ENCODE assay signal across 20 cellular contexts in genomic region chr13:73683746-73684145, GRCh38.
"Had no signal": no experiment of that assay in that cellular context is flagged by ENCODE, and none has a peak within 500 bp of the region (broad histone marks: within the 10 kb centered on the region; RNA-seq: fewer than 3 reads in every experiment).

No MANE protein-coding gene starts in this region.

- H3K4me3 ChIP-seq: cardiac muscle cell, lung, ovary, psoas muscle, skin epidermis, upper lobe of left lung had no signal

- H3K4me1 Mint-ChIP-seq: activated CD4-positive, alpha-beta memory T cell treated with anti-CD3 and anti-CD28 coated beads, Interleukin-2, amount 10 ng/mL, durations not matched to agents 7 days and 5 days had no signal

- H3K9me3 ChIP-seq: ovary, psoas muscle, upper lobe of left lung had no signal

- ATAC-seq: effector memory CD8-positive, alpha-beta T cell; left lobe of liver; psoas muscle; right cardiac atrium; stimulated activated naive CD8-positive, alpha-beta T cell treated with anti-CD3 and anti-CD28 coated beads, Interleukin-15, Interleukin-2, amounts not matched to agents 100 U/mL and 50 U/mL, for 24 hours had no signal

- H3K27ac ChIP-seq: cardiac muscle cell, ovary, psoas muscle, upper lobe of left lung had no signal

- H3K9me3 Mint-ChIP-seq: activated CD4-positive, alpha-beta memory T cell treated with anti-CD3 and anti-CD28 coated beads, Interleukin-2, amount 10 ng/mL, durations not matched to agents 7 days and 5 days; activated T-cell treated with anti-CD3 and anti-CD28 coated beads, Interleukin-2, amount 50 U/mL, for 24 hours; dendritic cell treated with granulocyte-macrophage colony-stimulating factor and Interleukin-4, amounts not matched to agents 40 ng/mL and 50 ng/mL, for 4 days; effector memory CD8-positive, alpha-beta T cell had no signal

- H3K36me3 ChIP-seq: cardiac muscle cell, ovary, upper lobe of left lung had no signal

- H3K27me3 ChIP-seq: cardiac muscle cell, ovary, upper lobe of left lung had no signal

- H3K27ac Mint-ChIP-seq: activated CD4-positive, alpha-beta memory T cell treated with anti-CD3 and anti-CD28 coated beads, Interleukin-2, amount 10 ng/mL, durations not matched to agents 7 days and 5 days; activated T-cell treated with anti-CD3 and anti-CD28 coated beads, Interleukin-2, amount 50 U/mL, for 24 hours; dendritic cell treated with granulocyte-macrophage colony-stimulating factor and Interleukin-4, amounts not matched to agents 40 ng/mL and 50 ng/mL, for 4 days had no signal

- H3K4me3 Mint-ChIP-seq: activated CD4-positive, alpha-beta memory T cell treated with anti-CD3 and anti-CD28 coated beads, Interleukin-2, amount 10 ng/mL, durations not matched to agents 7 days and 5 days; activated T-cell treated with anti-CD3 and anti-CD28 coated beads, Interleukin-2, amount 50 U/mL, for 24 hours; dendritic cell treated with granulocyte-macrophage colony-stimulating factor and Interleukin-4, amounts not matched to agents 40 ng/mL and 50 ng/mL, for 4 days; effector memory CD8-positive, alpha-beta T cell had no signal

- H3K27me3 Mint-ChIP-seq: activated CD4-positive, alpha-beta memory T cell treated with anti-CD3 and anti-CD28 coated beads, Interleukin-2, amount 10 ng/mL, durations not matched to agents 7 days and 5 days; activated T-cell treated with anti-CD3 and anti-CD28 coated beads, Interleukin-2, amount 50 U/mL, for 24 hours; dendritic cell treated with granulocyte-macrophage colony-stimulating factor and Interleukin-4, amounts not matched to agents 40 ng/mL and 50 ng/mL, for 4 days; effector memory CD8-positive, alpha-beta T cell had no signal

- H3K4me1 ChIP-seq: psoas muscle, upper lobe of left lung had no signal

- DNase-seq: activated CD4-positive, alpha-beta memory T cell treated with anti-CD3 and anti-CD28 coated beads, Interleukin-2, amount 10 ng/mL, durations not matched to agents 7 days and 5 days; activated CD4-positive, alpha-beta T cell treated with anti-CD3 and anti-CD28 coated beads for 48 hours; activated CD4-positive, CD25-positive, alpha-beta regulatory T cell; activated effector memory CD4-positive, alpha-beta T cell treated with anti-CD3 and anti-CD28 coated beads, Interleukin-2, amount 50 U/mL, for 16 hours; activated naive CD4-positive, alpha-beta T cell treated with anti-CD3 and anti-CD28 coated beads, Interleukin-2, amount 50 U/mL, for 16 hours; activated T-cell treated with anti-CD3 and anti-CD28 coated beads, Interleukin-2, amount 50 U/mL, for 24 hours; effector memory CD8-positive, alpha-beta T cell; hippocampal formation; islet precursor cell; ovary; psoas muscle; right cardiac atrium; stimulated activated naive CD8-positive, alpha-beta T cell treated with anti-CD3 and anti-CD28 coated beads, Interleukin-15, Interleukin-2, amounts not matched to agents 100 U/mL and 50 U/mL, for 24 hours; T1000; upper lobe of left lung had no signal
